8 cellular contexts compared by ENCODE assay signal in genomic region chr7:29102554-29103151, GRCh38. TPM values are rescaled to one million over a fixed set of nuclear protein-coding genes. Genes with fewer than 3 reads are reported as not detected.
A peak's percentile ranks its signal among the peaks of the same experiment; 100 is the strongest.
DNase-seq lines count a peak whose midpoint lies in the region; ATAC-seq, FAIRE-seq and TF ChIP-seq lines count a peak whose summit lies in the region.

No MANE protein-coding gene starts in this region.

- H3K4me3 ChIP-seq in BE2C (ENCODE audit: low read depth, low read length) (no peak overlapping the region), cardiac muscle cell (no peak overlapping the region)

- peak; percentile 84 for TF ChIP-seq CTCF in BE2C (IDR thresholded peaks at IDR 0.05; ENCODE audit: low read depth, low read length)
- peak; percentile 75 for TF ChIP-seq CTCF in cardiac muscle cell (IDR thresholded peaks at IDR 0.05; ENCODE audit: low read depth, low read length)

- H3K36me3 Mint-ChIP-seq in activated T-cell treated with anti-CD3 and anti-CD28 coated beads, Interleukin-2, amount 50 U/mL, for 4 hours (ENCODE audit: insufficient read depth) = no peaks in the 10 kb centered on the region

- H3K4me1 Mint-ChIP-seq in activated T-cell treated with anti-CD3 and anti-CD28 coated beads, Interleukin-2, amount 50 U/mL, for 4 hours (ENCODE audit: low read depth) = peaks cover 1% of the 10 kb centered on the region

- no peaks in the 10 kb centered on the region for H3K27me3 Mint-ChIP-seq in activated T-cell treated with anti-CD3 and anti-CD28 coated beads, Interleukin-2, amount 50 U/mL, for 4 hours (ENCODE audit: low read depth)

- no peak overlapping the region for H3K4me3 Mint-ChIP-seq in activated T-cell treated with anti-CD3 and anti-CD28 coated beads, Interleukin-2, amount 50 U/mL, for 4 hours

- no peak overlapping the region for H3K27ac ChIP-seq in cardiac muscle cell

- H3K36me3 ChIP-seq in BE2C = no peaks in the 10 kb centered on the region
- H3K36me3 ChIP-seq in cardiac muscle cell = no peaks in the 10 kb centered on the region

- H3K27me3 ChIP-seq in BE2C (no peaks in the 10 kb centered on the region), cardiac muscle cell (no peaks in the 10 kb centered on the region)

- H3K9me3 ChIP-seq in BE2C = no peaks in the 10 kb centered on the region
- H3K9me3 ChIP-seq in cardiac muscle cell (ENCODE audit: low read depth) = no peaks in the 10 kb centered on the region

- intact Hi-C loops in posterior cingulate gyrus (cut with DNase I) = loop anchor here (1.0 to 10.0 kb wide), 2 partner anchors 175 to 242 kb away; no protein-coding TSS in a partner anchor

- H3K9me3 Mint-ChIP-seq in activated T-cell treated with anti-CD3 and anti-CD28 coated beads, Interleukin-2, amount 50 U/mL, for 4 hours = no peaks in the 10 kb centered on the region

- DNase-seq in BE2C (peak; percentile 70), GM19239 (ENCODE audit: insufficient read length, low spot score) (no peak), NCI-H524 treated with DMSO at 0.1 percent for 48 hours (lab: John Stamatoyannopoulos, UW) (peak; percentile 24), cardiac muscle cell (ENCODE audit: low read depth in 1 of 2, low spot score in 1 of 2) (peak; percentile 75 to 92), posterior cingulate gyrus (peak in 9 of 10 donors; percentile 20 to 89 (median 63))
- peak; percentile 14 for DNase-seq in activated T-cell treated with anti-CD3 and anti-CD28 coated beads, Interleukin-2, amount 50 U/mL, for 4 hours

- FAIRE-seq in GM19239 (lab: Jason Lieb, UNC) = peak; percentile 31

- peak in 1 of 2 donors; percentile 41 for ATAC-seq in activated T-cell treated with anti-CD3 and anti-CD28 coated beads, Interleukin-2, amount 50 U/mL, for 4 hours
- ATAC-seq in HG02840 (IDR thresholded peaks at IDR 0.05; ENCODE audit: low FRiP score, unreplicated experiment) = no peak
- no peak for ATAC-seq in HG02763 (IDR thresholded peaks at IDR 0.05; ENCODE audit: unreplicated experiment)

- H3K4me1 ChIP-seq in BE2C (peaks cover 4% of the 10 kb centered on the region; the same call in 1 of the 2 replicates), cardiac muscle cell (ENCODE audit: low read depth) (no peaks in the 10 kb centered on the region)

RNA-seq across cellular contexts. Expression of gene CPVL, which starts 43.7 kb away (rescaled TPM):
- 2.7 TPM for polyA plus RNA-seq in BE2C (2012; ENCODE audit: insufficient read depth, insufficient read length, low read depth)
- under 1 TPM in 1 of 3 donors, not detected in 2; 0.45 TPM for total RNA-seq in activated T-cell treated with anti-CD3 and anti-CD28 coated beads, Interleukin-2, amount 50 U/mL, for 4 hours
- 30.6 and 49.5 TPM in 2 replicates for total RNA-seq in cardiac muscle cell
- polyA plus RNA-seq in cardiac muscle cell = 75.3 and 95.2 TPM in 2 replicates

Comparison
In these comparisons a context has a peak if more than half of its experiments do, and no peak if none do; other contexts are left out.
1. RNA of gene CPVL, which starts 43.7 kb away (total RNA-seq): 30.6 to 49.5 TPM in cardiac muscle cell; 0.45 TPM in activated T-cell treated with anti-CD3 and anti-CD28 coated beads, Interleukin-2, amount 50 U/mL, for 4 hours; every median in the first group is over 10 times any median in the second.